In genomic region chr11:79400717-79401330, GRCh38 we compare ENCODE assay signal across 9 cellular contexts. TPM values are rescaled to one million over a fixed set of nuclear protein-coding genes. Genes with fewer than 3 reads are reported as not detected.
DNase-seq lines count a peak whose midpoint lies in the region; ATAC-seq and TF ChIP-seq lines count a peak whose summit lies in the region.
"Had no signal": no experiment of that assay in that cellular context is flagged by ENCODE, and none has a peak within 500 bp of the region (broad histone marks: within the 10 kb centered on the region; RNA-seq: fewer than 3 reads in every experiment).

No MANE protein-coding gene starts in this region.

- H3K18ac ChIP-seq in mesenchymal stem cell (ENCODE audit: low read depth in 1 of 2, low read length in 2 of 2), result no peak overlapping the region

- no peaks in the 10 kb centered on the region for H3K27me3 Mint-ChIP-seq in MCF 10A (ENCODE audit: insufficient read depth, unreplicated experiment)

- no peaks in the 10 kb centered on the region for H3K9me3 Mint-ChIP-seq in MCF 10A (ENCODE audit: unreplicated experiment)

- H2BK5ac ChIP-seq in mesenchymal stem cell (ENCODE audit: low read depth, low read length, poor library complexity, severe bottlenecking), result no peak overlapping the region

- H3K27ac Mint-ChIP-seq in MCF 10A (ENCODE audit: low read depth, unreplicated experiment), result no peak overlapping the region

- no peaks in the 10 kb centered on the region for H3K9me3 ChIP-seq in mesenchymal stem cell (ENCODE audit: control insufficient read depth, low read length)

- no peak overlapping the region for H3K23ac ChIP-seq in mesenchymal stem cell (ENCODE audit: low read length in 2 of 2)

- in situ Hi-C loops in G401 (cut with HindIII; ENCODE audit: low sequenced_read_pairs), result no loop called here

- WGBS in mesenchymal stem cell, result 80% methylated on average over 3 of the region's 4 CpGs

- no peak overlapping the region for H2BK120ac ChIP-seq in mesenchymal stem cell (ENCODE audit: low read depth, low read length)

- peaks cover 11% of the 10 kb centered on the region for H3K4me1 Mint-ChIP-seq in MCF 10A (ENCODE audit: insufficient read depth, unreplicated experiment)

- H2AFZ ChIP-seq in mesenchymal stem cell (ENCODE audit: low read depth, low read length), result no peak overlapping the region

- H3K14ac ChIP-seq in mesenchymal stem cell (ENCODE audit: low read length in 2 of 2), result no peak overlapping the region

- H3K27me3 ChIP-seq in mesenchymal stem cell (ENCODE audit: control insufficient read depth in 1 of 2, insufficient read depth in 1 of 2, low read length in 2 of 2), result peaks cover 0 to 4% of the 10 kb centered on the region in 2 experiments

- no peaks in the 10 kb centered on the region for H3K4me1 ChIP-seq in mesenchymal stem cell (ENCODE audit: control insufficient read depth, insufficient read depth, low read depth, low read length)

- TF ChIP-seq CTCF in MCF 10A (IDR thresholded peaks at IDR 0.05; ENCODE audit: unreplicated experiment), result peak; percentile 94

- intact Hi-C loops in MCF 10A (cut with micrococcal nuclease), result loop anchor here (1.0 to 2.0 kb wide), 3 partner anchors 39 to 308 kb away; no protein-coding TSS in a partner anchor

- no peak overlapping the region for H3K4me3 Mint-ChIP-seq in MCF 10A (ENCODE audit: unreplicated experiment)

- no peak overlapping the region for H2BK12ac ChIP-seq in mesenchymal stem cell (ENCODE audit: low read length in 2 of 2)

- no peak overlapping the region for H3K4ac ChIP-seq in mesenchymal stem cell (ENCODE audit: low read depth in 1 of 2, low read length in 2 of 2)

- no peak overlapping the region for H2AK5ac ChIP-seq in mesenchymal stem cell (ENCODE audit: low read length, severe bottlenecking)

- POLR2A ChIA-PET in MCF 10A (lab: Yijun Ruan, JAX), result interaction anchor here (0.6 to 1.6 kb wide), 6 partner anchors 23 to 293 kb away, joined by 3 to 9 read pairs (median 5); partner anchors contain the start of gene TENM4

- H3K9ac ChIP-seq in mesenchymal stem cell (ENCODE audit: low read length), result no peak overlapping the region

- H3K79me1 ChIP-seq in mesenchymal stem cell (replicated peaks; ENCODE audit: low read length, poor library complexity, severe bottlenecking), result no peaks in the 10 kb centered on the region

- H3K4me2 ChIP-seq in mesenchymal stem cell (ENCODE audit: low read length, poor library complexity, severe bottlenecking), result no peak overlapping the region

- no peak overlapping the region for H3K27ac ChIP-seq in mesenchymal stem cell (ENCODE audit: low read length, poor library complexity, severe bottlenecking)

- no peak overlapping the region for H2BK15ac ChIP-seq in mesenchymal stem cell (ENCODE audit: low read depth, poor library complexity, severe bottlenecking)

- H4K91ac ChIP-seq in mesenchymal stem cell (ENCODE audit: low read length), result no peak overlapping the region

- peak; percentile 61 for ATAC-seq in GM21447 (IDR thresholded peaks at IDR 0.05; ENCODE audit: unreplicated experiment)

- BruUV-seq in MCF 10A (replicated peaks; lab: Mats Ljungman, UMichigan), result no TSS peak

- no peak overlapping the region for H4K8ac ChIP-seq in mesenchymal stem cell (ENCODE audit: low read length)

- CTCF ChIA-PET in MCF 10A (lab: Yijun Ruan, JAX), result interaction anchor here (0.6 to 6.9 kb wide), 60 partner anchors 9 to 1998 kb away, joined by 3 to 170 read pairs (median 4); partner anchors contain the start of gene TENM4

- H3K4me3 ChIP-seq in mesenchymal stem cell (ENCODE audit: insufficient read depth in 1 of 2, low read depth in 1 of 2, low read length in 2 of 2), result no peak overlapping the region

- peaks cover 13% of the 10 kb centered on the region for H3K36me3 Mint-ChIP-seq in MCF 10A (ENCODE audit: insufficient read depth, unreplicated experiment)

- no peaks in the 10 kb centered on the region for H3K36me3 ChIP-seq in mesenchymal stem cell (ENCODE audit: control insufficient read depth in 1 of 2, insufficient read depth in 2 of 2, low read depth in 1 of 2, low read length in 2 of 2)

- DNase-seq in G401 (ENCODE audit: low spot score) (peak; percentile 5), M059J (ENCODE audit: low read depth) (peak; percentile 60), MCF 10A (ENCODE audit: unreplicated experiment) (peak; percentile 70), mesenchymal stem cell (peak; percentile 24), HuH-7.5 (ENCODE audit: low spot score) (no peak), superior temporal gyrus (ENCODE audit: extremely low spot score) (no peak)
- DNase-seq in stimulated activated naive CD4-positive, alpha-beta T cell treated with Interleukin-2 at 50 U/mL for 16 hours (lab: John Stamatoyannopoulos, UW), result no peak

RNA-seq across cellular contexts. Expression of gene TENM4, which starts 40.0 kb away (rescaled TPM):
- total RNA-seq in G401 (2014; rRNA removed; shearing (Covaris generic)), result 18.6 and 18.7 TPM in 2 replicates
- total RNA-seq in M059J (2014; rRNA removed; shearing (Covaris generic)), result 5.5 and 22.6 TPM in 2 replicates
- 5.0 and 9.9 TPM in 2 replicates for total RNA-seq in MCF 10A (2022)
- 3.1 TPM for polyA plus RNA-seq in mesenchymal stem cell (2013, experiment 1 of 2)
- 9.1 TPM for polyA plus RNA-seq in mesenchymal stem cell (2013, experiment 2 of 2)
- total RNA-seq: T-helper 1 cell treated with Interleukin-12 subunit alpha and Interleukin-12 subunit beta and Interleukin-4 antibody, amounts not matched to agents 30 ng/mL and 1 ng/mL, for 36 hours had no signal

Comparison
In these comparisons a context has a peak if more than half of its experiments do, and no peak if none do; other contexts are left out.
1. DNase-seq: peak in G401 (single experiment), M059J (single experiment), MCF 10A (single experiment) and mesenchymal stem cell (single experiment); none in HuH-7.5 (single experiment), stimulated activated naive CD4-positive, alpha-beta T cell treated with Interleukin-2 at 50 U/mL for 16 hours (single experiment) and superior temporal gyrus (single experiment).